In the genomic region with DNA sequence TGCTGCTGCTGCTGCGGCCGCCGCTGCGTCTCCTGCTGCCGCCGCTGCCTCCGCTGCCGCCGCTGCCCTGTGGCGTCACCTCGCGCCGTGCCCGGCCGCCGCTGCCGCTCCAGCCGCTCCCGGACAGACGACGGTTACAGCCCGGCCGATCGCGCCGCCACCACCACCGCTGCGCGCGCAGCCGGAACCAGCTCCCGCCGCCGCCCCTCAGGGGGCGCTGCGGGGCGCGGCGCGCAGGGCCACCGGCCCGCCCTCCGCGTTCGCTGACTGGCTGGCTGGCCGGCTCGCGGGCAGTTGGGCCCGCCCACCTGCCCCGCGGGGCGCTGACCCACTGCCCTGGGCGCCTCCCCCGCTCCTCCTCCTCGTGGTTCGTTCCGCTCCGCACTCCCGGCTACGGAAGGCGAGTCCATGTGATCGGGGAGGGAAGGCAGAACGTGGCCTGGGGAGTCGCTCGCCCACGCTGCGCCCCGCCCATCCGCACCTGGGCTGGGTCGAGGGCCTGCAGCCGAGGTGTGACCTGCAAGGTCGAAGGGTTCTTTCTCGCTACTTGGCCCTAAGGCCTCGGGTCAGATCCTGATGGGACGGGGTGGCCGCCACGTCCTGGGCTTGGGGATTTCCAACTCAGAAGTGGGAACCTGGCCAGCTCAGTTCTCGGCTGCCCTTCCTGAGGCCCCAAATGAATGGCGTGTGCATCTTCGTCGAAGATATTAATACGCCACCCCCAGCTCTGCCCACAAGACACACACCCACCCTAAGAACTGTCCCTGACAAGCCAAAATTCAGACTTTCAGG, we compare ENCODE assay signal across 1 cellular context.
TF ChIP-seq lines count a peak whose summit lies in the region.

A gene (minus strand): TSS at position 185 of the 792 bp plus-strand sequence. CDS start 19,303 bp downstream, outside the sequence.

TF ChIP-seq in HepG2, 621 proteins besides CTCF, POLR2A, EP300 and RAD21 (continued from another document and continues in another):
- TF ChIP-seq, protein P1, sequence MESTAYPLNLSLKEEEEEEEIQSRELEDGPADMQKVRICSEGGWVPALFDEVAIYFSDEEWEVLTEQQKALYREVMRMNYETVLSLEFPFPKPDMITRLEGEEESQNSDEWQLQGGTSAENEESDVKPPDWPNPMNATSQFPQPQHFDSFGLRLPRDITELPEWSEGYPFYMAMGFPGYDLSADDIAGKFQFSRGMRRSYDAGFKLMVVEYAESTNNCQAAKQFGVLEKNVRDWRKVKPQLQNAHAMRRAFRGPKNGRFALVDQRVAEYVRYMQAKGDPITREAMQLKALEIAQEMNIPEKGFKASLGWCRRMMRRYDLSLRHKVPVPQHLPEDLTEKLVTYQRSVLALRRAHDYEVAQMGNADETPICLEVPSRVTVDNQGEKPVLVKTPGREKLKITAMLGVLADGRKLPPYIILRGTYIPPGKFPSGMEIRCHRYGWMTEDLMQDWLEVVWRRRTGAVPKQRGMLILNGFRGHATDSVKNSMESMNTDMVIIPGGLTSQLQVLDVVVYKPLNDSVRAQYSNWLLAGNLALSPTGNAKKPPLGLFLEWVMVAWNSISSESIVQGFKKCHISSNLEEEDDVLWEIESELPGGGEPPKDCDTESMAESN (CRISPR knock-in tag; conservative IDR thresholded peaks at IDR 0.05), result peak; percentile 95
- TF ChIP-seq, protein P2, sequence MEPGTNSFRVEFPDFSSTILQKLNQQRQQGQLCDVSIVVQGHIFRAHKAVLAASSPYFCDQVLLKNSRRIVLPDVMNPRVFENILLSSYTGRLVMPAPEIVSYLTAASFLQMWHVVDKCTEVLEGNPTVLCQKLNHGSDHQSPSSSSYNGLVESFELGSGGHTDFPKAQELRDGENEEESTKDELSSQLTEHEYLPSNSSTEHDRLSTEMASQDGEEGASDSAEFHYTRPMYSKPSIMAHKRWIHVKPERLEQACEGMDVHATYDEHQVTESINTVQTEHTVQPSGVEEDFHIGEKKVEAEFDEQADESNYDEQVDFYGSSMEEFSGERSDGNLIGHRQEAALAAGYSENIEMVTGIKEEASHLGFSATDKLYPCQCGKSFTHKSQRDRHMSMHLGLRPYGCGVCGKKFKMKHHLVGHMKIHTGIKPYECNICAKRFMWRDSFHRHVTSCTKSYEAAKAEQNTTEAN (CRISPR knock-in tag; conservative IDR thresholded peaks at IDR 0.05), result peak; percentile 85
- TF ChIP-seq ZNF816 (CRISPR knock-in tag; IDR thresholded peaks at IDR 0.05; ENCODE audit: borderline replicate concordance) (no peak; the same call in 1 of the 2 replicates), PCBP2 (optimal IDR thresholded peaks at IDR 0.05; ENCODE audit: low read depth, low read length, poor library complexity, severe bottlenecking) (no peak), TRIM24 (CRISPR knock-in tag; IDR thresholded peaks at IDR 0.05) (0 out of 2 replicates have a peak, but pooled peaks have one; percentile 53), ZNF567 (CRISPR knock-in tag; IDR thresholded peaks at IDR 0.05; ENCODE audit: borderline replicate concordance) (peak; percentile 60; the same call in 1 of the 2 replicates), ZNF7 (CRISPR knock-in tag; IDR thresholded peaks at IDR 0.05) (0 out of 2 replicates have a peak, but pooled peaks have one; percentile 15), SKI (IDR thresholded peaks at IDR 0.05; ENCODE audit: partially characterized antibody) (peak; percentile 86), ZNF451 (CRISPR knock-in tag; IDR thresholded peaks at IDR 0.05) (peak; percentile 97), SOX6 (IDR thresholded peaks at IDR 0.05) (no peak), SOX6 (CRISPR knock-in tag; IDR thresholded peaks at IDR 0.05) (peak; percentile 65), CREM (IDR thresholded peaks at IDR 0.05) (no peak; the same call in 1 of the 2 replicates), CREM (CRISPR knock-in tag; IDR thresholded peaks at IDR 0.05) (no peak), ZNF329 (CRISPR knock-in tag; IDR thresholded peaks at IDR 0.05; ENCODE audit: low read depth) (peak; percentile 80; the same call in 1 of the 2 replicates), KLF12 (CRISPR knock-in tag; IDR thresholded peaks at IDR 0.05; ENCODE audit: borderline replicate concordance) (peak; percentile 98), HCFC1 (IDR thresholded peaks at IDR 0.05; ENCODE audit: low read depth, low read length) (peak; percentile 14), CENPX (CRISPR knock-in tag; IDR thresholded peaks at IDR 0.05) (no peak), FOXA3 (CRISPR knock-in tag; IDR thresholded peaks at IDR 0.05) (peak; percentile 71), ZNF367 (CRISPR knock-in tag; IDR thresholded peaks at IDR 0.05; ENCODE audit: borderline replicate concordance) (peak; percentile 71; the same call in 1 of the 2 replicates), TAF15 (IDR thresholded peaks at IDR 0.05; ENCODE audit: low read depth, low read length, poor library complexity, severe bottlenecking) (no peak), KDM5A (IDR thresholded peaks at IDR 0.05; ENCODE audit: borderline replicate concordance, low read length) (no peak; the same call in 1 of the 2 replicates), GLI4 (CRISPR knock-in tag; IDR thresholded peaks at IDR 0.05; ENCODE audit: borderline replicate concordance) (peak; percentile 77; the same call in 1 of the 2 replicates), MEF2D (CRISPR knock-in tag; IDR thresholded peaks at IDR 0.05) (peak; percentile 96), IRX3 (CRISPR knock-in tag; IDR thresholded peaks at IDR 0.05; ENCODE audit: borderline replicate concordance, low read depth) (peak; percentile 91; the same call in 1 of the 2 replicates), POLR2AphosphoS2 (IDR thresholded peaks at IDR 0.05; ENCODE audit: low read depth, low read length) (no peak), RBFOX2 (IDR thresholded peaks at IDR 0.05; ENCODE audit: low read depth, low read length) (peak; percentile 88), ZNF30 (CRISPR knock-in tag; IDR thresholded peaks at IDR 0.05) (peak; percentile 96), ZFP36L1 (CRISPR knock-in tag; IDR thresholded peaks at IDR 0.05) (peak; percentile 91; the same call in 1 of the 2 replicates), FOXM1 (CRISPR knock-in tag; IDR thresholded peaks at IDR 0.05) (0 out of 2 replicates have a peak, but pooled peaks have one; percentile 42), TP53 (CRISPR knock-in tag; conservative IDR thresholded peaks at IDR 0.05) (0 out of 2 replicates have a peak, but pooled peaks have one; percentile 74), ATF1 (CRISPR knock-in tag; IDR thresholded peaks at IDR 0.05) (no peak), ARNT2 (CRISPR knock-in tag; IDR thresholded peaks at IDR 0.05; ENCODE audit: low read depth) (peak; percentile 97), ZNF331 (CRISPR knock-in tag; IDR thresholded peaks at IDR 0.05) (peak; percentile 93), ZNF777 (CRISPR knock-in tag; IDR thresholded peaks at IDR 0.05) (peak; percentile 63; the same call in 1 of the 2 replicates), MAF1 (CRISPR knock-in tag; IDR thresholded peaks at IDR 0.05; ENCODE audit: borderline replicate concordance) (0 out of 2 replicates have a peak, but pooled peaks have one; percentile 36), PHF21A (CRISPR knock-in tag; IDR thresholded peaks at IDR 0.05) (no peak), HMG20A (CRISPR knock-in tag; IDR thresholded peaks at IDR 0.05; ENCODE audit: borderline replicate concordance) (peak; percentile 44; the same call in 1 of the 2 replicates), KDM4B (CRISPR knock-in tag; IDR thresholded peaks at IDR 0.05) (no peak), STAT5B (CRISPR knock-in tag; IDR thresholded peaks at IDR 0.05) (peak; percentile 84; the same call in 1 of the 2 replicates), HES4 (CRISPR knock-in tag; IDR thresholded peaks at IDR 0.05; ENCODE audit: borderline replicate concordance) (peak; percentile 99), ASH2L (IDR thresholded peaks at IDR 0.05; ENCODE audit: insufficient read length, low read depth, low read length) (no peak), ZNF556 (CRISPR knock-in tag; IDR thresholded peaks at IDR 0.05; ENCODE audit: borderline replicate concordance) (peak; percentile 96), ZNF468 (CRISPR knock-in tag; IDR thresholded peaks at IDR 0.05) (peak; percentile 96)
- TF ChIP-seq, protein P3, sequence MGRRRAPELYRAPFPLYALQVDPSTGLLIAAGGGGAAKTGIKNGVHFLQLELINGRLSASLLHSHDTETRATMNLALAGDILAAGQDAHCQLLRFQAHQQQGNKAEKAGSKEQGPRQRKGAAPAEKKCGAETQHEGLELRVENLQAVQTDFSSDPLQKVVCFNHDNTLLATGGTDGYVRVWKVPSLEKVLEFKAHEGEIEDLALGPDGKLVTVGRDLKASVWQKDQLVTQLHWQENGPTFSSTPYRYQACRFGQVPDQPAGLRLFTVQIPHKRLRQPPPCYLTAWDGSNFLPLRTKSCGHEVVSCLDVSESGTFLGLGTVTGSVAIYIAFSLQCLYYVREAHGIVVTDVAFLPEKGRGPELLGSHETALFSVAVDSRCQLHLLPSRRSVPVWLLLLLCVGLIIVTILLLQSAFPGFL (CRISPR knock-in tag; IDR thresholded peaks at IDR 0.05), result no peak; the same call in 1 of the 2 replicates
- TF ChIP-seq, protein P4, sequence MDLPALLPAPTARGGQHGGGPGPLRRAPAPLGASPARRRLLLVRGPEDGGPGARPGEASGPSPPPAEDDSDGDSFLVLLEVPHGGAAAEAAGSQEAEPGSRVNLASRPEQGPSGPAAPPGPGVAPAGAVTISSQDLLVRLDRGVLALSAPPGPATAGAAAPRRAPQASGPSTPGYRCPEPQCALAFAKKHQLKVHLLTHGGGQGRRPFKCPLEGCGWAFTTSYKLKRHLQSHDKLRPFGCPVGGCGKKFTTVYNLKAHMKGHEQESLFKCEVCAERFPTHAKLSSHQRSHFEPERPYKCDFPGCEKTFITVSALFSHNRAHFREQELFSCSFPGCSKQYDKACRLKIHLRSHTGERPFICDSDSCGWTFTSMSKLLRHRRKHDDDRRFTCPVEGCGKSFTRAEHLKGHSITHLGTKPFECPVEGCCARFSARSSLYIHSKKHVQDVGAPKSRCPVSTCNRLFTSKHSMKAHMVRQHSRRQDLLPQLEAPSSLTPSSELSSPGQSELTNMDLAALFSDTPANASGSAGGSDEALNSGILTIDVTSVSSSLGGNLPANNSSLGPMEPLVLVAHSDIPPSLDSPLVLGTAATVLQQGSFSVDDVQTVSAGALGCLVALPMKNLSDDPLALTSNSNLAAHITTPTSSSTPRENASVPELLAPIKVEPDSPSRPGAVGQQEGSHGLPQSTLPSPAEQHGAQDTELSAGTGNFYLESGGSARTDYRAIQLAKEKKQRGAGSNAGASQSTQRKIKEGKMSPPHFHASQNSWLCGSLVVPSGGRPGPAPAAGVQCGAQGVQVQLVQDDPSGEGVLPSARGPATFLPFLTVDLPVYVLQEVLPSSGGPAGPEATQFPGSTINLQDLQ (CRISPR knock-in tag; IDR thresholded peaks at IDR 0.05), result peak; percentile 77; the same call in 1 of the 2 replicates
- TF ChIP-seq, protein P5, sequence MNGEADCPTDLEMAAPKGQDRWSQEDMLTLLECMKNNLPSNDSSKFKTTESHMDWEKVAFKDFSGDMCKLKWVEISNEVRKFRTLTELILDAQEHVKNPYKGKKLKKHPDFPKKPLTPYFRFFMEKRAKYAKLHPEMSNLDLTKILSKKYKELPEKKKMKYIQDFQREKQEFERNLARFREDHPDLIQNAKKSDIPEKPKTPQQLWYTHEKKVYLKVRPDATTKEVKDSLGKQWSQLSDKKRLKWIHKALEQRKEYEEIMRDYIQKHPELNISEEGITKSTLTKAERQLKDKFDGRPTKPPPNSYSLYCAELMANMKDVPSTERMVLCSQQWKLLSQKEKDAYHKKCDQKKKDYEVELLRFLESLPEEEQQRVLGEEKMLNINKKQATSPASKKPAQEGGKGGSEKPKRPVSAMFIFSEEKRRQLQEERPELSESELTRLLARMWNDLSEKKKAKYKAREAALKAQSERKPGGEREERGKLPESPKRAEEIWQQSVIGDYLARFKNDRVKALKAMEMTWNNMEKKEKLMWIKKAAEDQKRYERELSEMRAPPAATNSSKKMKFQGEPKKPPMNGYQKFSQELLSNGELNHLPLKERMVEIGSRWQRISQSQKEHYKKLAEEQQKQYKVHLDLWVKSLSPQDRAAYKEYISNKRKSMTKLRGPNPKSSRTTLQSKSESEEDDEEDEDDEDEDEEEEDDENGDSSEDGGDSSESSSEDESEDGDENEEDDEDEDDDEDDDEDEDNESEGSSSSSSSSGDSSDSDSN (CRISPR knock-in tag; IDR thresholded peaks at IDR 0.05), result peak; percentile 57
- TF ChIP-seq, protein P6, sequence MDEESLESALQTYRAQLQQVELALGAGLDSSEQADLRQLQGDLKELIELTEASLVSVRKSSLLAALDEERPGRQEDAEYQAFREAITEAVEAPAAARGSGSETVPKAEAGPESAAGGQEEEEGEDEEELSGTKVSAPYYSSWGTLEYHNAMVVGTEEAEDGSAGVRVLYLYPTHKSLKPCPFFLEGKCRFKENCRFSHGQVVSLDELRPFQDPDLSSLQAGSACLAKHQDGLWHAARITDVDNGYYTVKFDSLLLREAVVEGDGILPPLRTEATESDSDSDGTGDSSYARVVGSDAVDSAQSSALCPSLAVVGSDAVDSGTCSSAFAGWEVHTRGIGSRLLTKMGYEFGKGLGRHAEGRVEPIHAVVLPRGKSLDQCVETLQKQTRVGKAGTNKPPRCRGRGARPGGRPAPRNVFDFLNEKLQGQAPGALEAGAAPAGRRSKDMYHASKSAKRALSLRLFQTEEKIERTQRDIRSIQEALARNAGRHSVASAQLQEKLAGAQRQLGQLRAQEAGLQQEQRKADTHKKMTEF (CRISPR knock-in tag; IDR thresholded peaks at IDR 0.05), result peak; percentile 82
- TF ChIP-seq, protein P7, sequence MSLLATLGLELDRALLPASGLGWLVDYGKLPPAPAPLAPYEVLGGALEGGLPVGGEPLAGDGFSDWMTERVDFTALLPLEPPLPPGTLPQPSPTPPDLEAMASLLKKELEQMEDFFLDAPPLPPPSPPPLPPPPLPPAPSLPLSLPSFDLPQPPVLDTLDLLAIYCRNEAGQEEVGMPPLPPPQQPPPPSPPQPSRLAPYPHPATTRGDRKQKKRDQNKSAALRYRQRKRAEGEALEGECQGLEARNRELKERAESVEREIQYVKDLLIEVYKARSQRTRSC (CRISPR knock-in tag; IDR thresholded peaks at IDR 0.05; ENCODE audit: low read depth), result peak; percentile 97
- TF ChIP-seq, protein P8, sequence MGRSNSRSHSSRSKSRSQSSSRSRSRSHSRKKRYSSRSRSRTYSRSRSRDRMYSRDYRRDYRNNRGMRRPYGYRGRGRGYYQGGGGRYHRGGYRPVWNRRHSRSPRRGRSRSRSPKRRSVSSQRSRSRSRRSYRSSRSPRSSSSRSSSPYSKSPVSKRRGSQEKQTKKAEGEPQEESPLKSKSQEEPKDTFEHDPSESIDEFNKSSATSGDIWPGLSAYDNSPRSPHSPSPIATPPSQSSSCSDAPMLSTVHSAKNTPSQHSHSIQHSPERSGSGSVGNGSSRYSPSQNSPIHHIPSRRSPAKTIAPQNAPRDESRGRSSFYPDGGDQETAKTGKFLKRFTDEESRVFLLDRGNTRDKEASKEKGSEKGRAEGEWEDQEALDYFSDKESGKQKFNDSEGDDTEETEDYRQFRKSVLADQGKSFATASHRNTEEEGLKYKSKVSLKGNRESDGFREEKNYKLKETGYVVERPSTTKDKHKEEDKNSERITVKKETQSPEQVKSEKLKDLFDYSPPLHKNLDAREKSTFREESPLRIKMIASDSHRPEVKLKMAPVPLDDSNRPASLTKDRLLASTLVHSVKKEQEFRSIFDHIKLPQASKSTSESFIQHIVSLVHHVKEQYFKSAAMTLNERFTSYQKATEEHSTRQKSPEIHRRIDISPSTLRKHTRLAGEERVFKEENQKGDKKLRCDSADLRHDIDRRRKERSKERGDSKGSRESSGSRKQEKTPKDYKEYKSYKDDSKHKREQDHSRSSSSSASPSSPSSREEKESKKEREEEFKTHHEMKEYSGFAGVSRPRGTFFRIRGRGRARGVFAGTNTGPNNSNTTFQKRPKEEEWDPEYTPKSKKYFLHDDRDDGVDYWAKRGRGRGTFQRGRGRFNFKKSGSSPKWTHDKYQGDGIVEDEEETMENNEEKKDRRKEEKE (IDR thresholded peaks at IDR 0.05), result no peak
